In genomic region chr9:117535439-117535838, GRCh38 we compare ENCODE assay signal across 24 cellular contexts.
A peak's percentile ranks its signal among the peaks of the same experiment; 100 is the strongest.
DNase-seq lines count a peak whose midpoint lies in the region; ATAC-seq and FAIRE-seq lines count a peak whose summit lies in the region.
"Had no signal": no experiment of that assay in that cellular context is flagged by ENCODE, and none has a peak within 500 bp of the region (broad histone marks: within the 10 kb centered on the region; RNA-seq: fewer than 3 reads in every experiment).

No MANE protein-coding gene starts in this region.

- H3K36me3 ChIP-seq in H7 (replicated peaks; ENCODE audit: control insufficient read depth, insufficient read depth, low read length), result no peaks in the 10 kb centered on the region
- H3K36me3 ChIP-seq: pancreas, sigmoid colon, thoracic aorta had no signal

- DNase-seq in Ammon's horn (ENCODE audit: low spot score) (peak; percentile 29), H7 (peak; percentile 36), cerebellar cortex (ENCODE audit: low spot score) (peak; percentile 68), medulla oblongata (ENCODE audit: extremely low spot score) (peak; percentile 40), HTR-8/SVneo (ENCODE audit: insufficient read length, low spot score) (no peak)
- DNase-seq: activated CD4-positive, alpha-beta memory T cell treated with anti-CD3 and anti-CD28 coated beads, Interleukin-2, amount 10 ng/mL, durations not matched to agents 7 days and 5 days; activated naive CD4-positive, alpha-beta T cell; activated T-cell treated with anti-CD3 and anti-CD28 coated beads, Interleukin-2, amount 50 U/mL, for 24 hours; CD4-positive, alpha-beta T cell; DMS79 treated with DMSO at 0.1 percent for 48 hours; KG1; kidney; MV-4-11; naive thymus-derived CD8-positive, alpha-beta T cell; NCI-H187 treated with DMSO at 0.1 percent for 48 hours; NCI-H446 treated with DMSO at 0.1 percent for 48 hours; OCI-M1; pancreas; SIG-M5; sigmoid colon had no signal

- no peak for ATAC-seq in HG03460 (IDR thresholded peaks at IDR 0.05; ENCODE audit: unreplicated experiment)
- no peak for ATAC-seq in HG03097 (IDR thresholded peaks at IDR 0.05; ENCODE audit: low FRiP score, unreplicated experiment)
- ATAC-seq: naive thymus-derived CD8-positive, alpha-beta T cell; stimulated activated memory B cell treated with anti-CD40 and anti-IgM and Interleukin-4, amounts not matched to agents 10 μg/mL and 1 μg/mL and 100 μg/mL, for 72 hours had no signal

- no peaks in the 10 kb centered on the region for H3K27me3 ChIP-seq in H7 (ENCODE audit: control insufficient read depth, insufficient read depth, low read length)
- H3K27me3 ChIP-seq: pancreas, sigmoid colon had no signal

- H3K4me3 ChIP-seq in H7 (ENCODE audit: insufficient read depth, low read depth, low read length), result no peak overlapping the region
- H3K4me3 ChIP-seq: pancreas, sigmoid colon, thoracic aorta had no signal

- FAIRE-seq in HTR-8/SVneo (lab: Jason Lieb, UNC), result no peak
- FAIRE-seq: kidney, pancreas had no signal
